ENCODE assay signal across 28 cellular contexts in genomic region chr10:130576427-130576826, GRCh38.
"Had no signal": no experiment of that assay in that cellular context is flagged by ENCODE, and none has a peak within 500 bp of the region (broad histone marks: within the 10 kb centered on the region; RNA-seq: fewer than 3 reads in every experiment).

No MANE protein-coding gene starts in this region.

- H3K9me3 Mint-ChIP-seq: activated CD4-positive, alpha-beta T cell treated with anti-CD3 and anti-CD28 coated beads, Interleukin-2, amount 10 ng/mL, durations not matched to agents 7 days and 5 days; activated T-cell treated with anti-CD3 and anti-CD28 coated beads, Interleukin-2, amount 50 U/mL, for 4 hours; dendritic cell treated with granulocyte-macrophage colony-stimulating factor and Interleukin-4, amounts not matched to agents 40 ng/mL and 50 ng/mL, for 4 days; endodermal cell had no signal

- ATAC-seq: activated T-cell treated with anti-CD3 and anti-CD28 coated beads, Interleukin-2, amount 50 U/mL, for 4 hours; activated T-helper 17 cell treated with anti-CD3 and anti-CD28 coated beads, Interleukin-2, amount 50 U/mL, for 72 hours; esophagus mucosa; gastroesophageal sphincter; heart right ventricle; WTC11 had no signal

- H3K27ac ChIP-seq: brain microvascular endothelial cell, coronary artery, dorsolateral prefrontal cortex, gastroesophageal sphincter, heart right ventricle, VCaP had no signal

- H3K9me3 ChIP-seq: gastroesophageal sphincter, heart right ventricle had no signal

- H3K36me3 Mint-ChIP-seq: activated naive CD8-positive, alpha-beta T cell had no signal

- H3K4me3 Mint-ChIP-seq: activated CD4-positive, alpha-beta memory T cell treated with anti-CD3 and anti-CD28 coated beads, Interleukin-2, amount 10 ng/mL, durations not matched to agents 7 days and 5 days; activated CD4-positive, alpha-beta T cell treated with anti-CD3 and anti-CD28 coated beads, Interleukin-2, amount 10 ng/mL, durations not matched to agents 7 days and 5 days; activated naive CD8-positive, alpha-beta T cell; activated T-cell treated with anti-CD3 and anti-CD28 coated beads, Interleukin-2, amount 50 U/mL, for 4 hours; activated T-helper 17 cell treated with anti-CD3 and anti-CD28 coated beads, Interleukin-2, amount 50 U/mL, for 72 hours; central memory CD8-positive, alpha-beta T cell; dendritic cell treated with granulocyte-macrophage colony-stimulating factor and Interleukin-4, amounts not matched to agents 40 ng/mL and 50 ng/mL, for 4 days; endodermal cell; WTC11 had no signal

- H3K27me3 ChIP-seq: brain microvascular endothelial cell had no signal

- H3K4me1 ChIP-seq: gastroesophageal sphincter, heart right ventricle had no signal

- H3K36me3 ChIP-seq: brain microvascular endothelial cell, gastroesophageal sphincter, heart right ventricle had no signal

- H3K4me3 ChIP-seq: coronary artery, dorsolateral prefrontal cortex, gastroesophageal sphincter, heart right ventricle had no signal

- H3K27ac Mint-ChIP-seq: activated CD4-positive, alpha-beta memory T cell treated with anti-CD3 and anti-CD28 coated beads, Interleukin-2, amount 10 ng/mL, durations not matched to agents 7 days and 5 days; activated CD4-positive, alpha-beta T cell treated with anti-CD3 and anti-CD28 coated beads, Interleukin-2, amount 10 ng/mL, durations not matched to agents 7 days and 5 days; activated naive CD8-positive, alpha-beta T cell; activated T-helper 17 cell treated with anti-CD3 and anti-CD28 coated beads, Interleukin-2, amount 50 U/mL, for 72 hours; dendritic cell treated with granulocyte-macrophage colony-stimulating factor and Interleukin-4, amounts not matched to agents 40 ng/mL and 50 ng/mL, for 4 days; endodermal cell; WTC11 had no signal

- H3K4me1 Mint-ChIP-seq: activated CD4-positive, alpha-beta memory T cell treated with anti-CD3 and anti-CD28 coated beads, Interleukin-2, amount 10 ng/mL, durations not matched to agents 7 days and 5 days; activated CD4-positive, alpha-beta T cell treated with anti-CD3 and anti-CD28 coated beads, Interleukin-2, amount 10 ng/mL, durations not matched to agents 7 days and 5 days; activated T-helper 17 cell treated with anti-CD3 and anti-CD28 coated beads, Interleukin-2, amount 50 U/mL, for 72 hours; central memory CD8-positive, alpha-beta T cell; WTC11 had no signal

- DNase-seq: activated CD4-positive, alpha-beta memory T cell treated with anti-CD3 and anti-CD28 coated beads, Interleukin-2, amount 10 ng/mL, durations not matched to agents 7 days and 5 days; activated CD4-positive, alpha-beta T cell treated with anti-CD3 and anti-CD28 coated beads for 1 hour; activated CD4-positive, alpha-beta T cell treated with anti-CD3 and anti-CD28 coated beads for 4 hours; activated CD4-positive, alpha-beta T cell treated with anti-CD3 and anti-CD28 coated beads, Interleukin-2, amount 10 ng/mL, durations not matched to agents 7 days and 5 days; activated CD4-positive, alpha-beta T cell treated with anti-CD3 and anti-CD28 coated beads, Interleukin-2, amount 50 U/mL, for 4 hours; activated effector memory CD4-positive, alpha-beta T cell treated with Interleukin-2 at 50 U/mL for 16 hours; activated gamma-delta T cell treated with Interleukin-2 at 50 U/mL for 16 hours; activated naive CD4-positive, alpha-beta T cell treated with anti-CD3 and anti-CD28 coated beads, Interleukin-2, amount 50 U/mL, for 16 hours; activated naive CD4-positive, alpha-beta T cell treated with Interleukin-2 at 50 U/mL for 16 hours; activated T-cell treated with anti-CD3 and anti-CD28 coated beads, Interleukin-2, amount 50 U/mL, for 4 hours; amniotic stem cell; anterior cingulate cortex; brain microvascular endothelial cell; dorsolateral prefrontal cortex; effector memory CD4-positive, alpha-beta T cell; endodermal cell; foreskin melanocyte; heart right ventricle; T-helper 2 cell had no signal

- H3K27me3 Mint-ChIP-seq: activated CD4-positive, alpha-beta memory T cell treated with anti-CD3 and anti-CD28 coated beads, Interleukin-2, amount 10 ng/mL, durations not matched to agents 7 days and 5 days; activated CD4-positive, alpha-beta T cell treated with anti-CD3 and anti-CD28 coated beads, Interleukin-2, amount 10 ng/mL, durations not matched to agents 7 days and 5 days; central memory CD8-positive, alpha-beta T cell had no signal
